In the genomic region with DNA sequence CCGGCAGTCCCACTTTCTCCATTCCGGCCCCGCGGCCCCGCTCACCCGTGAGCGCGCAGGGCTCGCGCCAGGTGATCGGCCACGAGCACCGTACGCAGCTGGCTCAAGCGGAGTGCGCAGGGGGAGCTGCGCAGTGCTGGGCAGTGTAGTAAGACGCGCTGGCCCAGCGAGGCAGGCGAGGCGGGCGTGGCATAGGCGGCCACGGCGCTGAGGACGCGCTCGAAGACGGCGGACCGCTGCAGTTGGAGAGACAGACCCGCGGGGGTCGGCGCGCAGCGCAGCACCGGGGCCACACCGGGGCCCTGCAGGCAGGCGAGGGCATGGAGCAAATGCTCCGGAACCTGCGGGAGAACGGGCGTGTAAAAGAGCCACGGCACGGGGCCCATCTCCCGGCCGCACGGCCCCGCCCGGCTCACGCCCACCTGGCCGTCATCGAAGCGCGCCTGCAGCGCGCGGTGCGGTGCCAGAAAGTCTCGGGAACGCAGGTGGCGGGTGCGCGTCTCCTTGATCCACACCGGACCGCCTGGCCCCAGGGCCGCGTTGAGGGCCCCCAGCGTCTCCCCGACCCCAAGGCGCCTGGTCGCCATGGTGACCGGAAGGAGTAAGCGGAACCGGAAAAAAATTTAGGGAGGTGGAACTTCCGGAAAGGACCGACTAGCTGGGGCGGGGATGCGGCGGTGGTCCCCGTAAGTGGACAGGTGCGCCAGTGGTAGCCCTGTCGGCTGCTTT, we compare ENCODE assay signal across 8 cellular contexts. TPM values are rescaled to one million over a fixed set of nuclear protein-coding genes. Genes with fewer than 3 reads are reported as not detected.
A peak's percentile ranks its signal among the peaks of the same experiment; 100 is the strongest.
DNase-seq lines count a peak whose midpoint lies in the region; ATAC-seq and TF ChIP-seq lines count a peak whose summit lies in the region.

A gene with protein sequence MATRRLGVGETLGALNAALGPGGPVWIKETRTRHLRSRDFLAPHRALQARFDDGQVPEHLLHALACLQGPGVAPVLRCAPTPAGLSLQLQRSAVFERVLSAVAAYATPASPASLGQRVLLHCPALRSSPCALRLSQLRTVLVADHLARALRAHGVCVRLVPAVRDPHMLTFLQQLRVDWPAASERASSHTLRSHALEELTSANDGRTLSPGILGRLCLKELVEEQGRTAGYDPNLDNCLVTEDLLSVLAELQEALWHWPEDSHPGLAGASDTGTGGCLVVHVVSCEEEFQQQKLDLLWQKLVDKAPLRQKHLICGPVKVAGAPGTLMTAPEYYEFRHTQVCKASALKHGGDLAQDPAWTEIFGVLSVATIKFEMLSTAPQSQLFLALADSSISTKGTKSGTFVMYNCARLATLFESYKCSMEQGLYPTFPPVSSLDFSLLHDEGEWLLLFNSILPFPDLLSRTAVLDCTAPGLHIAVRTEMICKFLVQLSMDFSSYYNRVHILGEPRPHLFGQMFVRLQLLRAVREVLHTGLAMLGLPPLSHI (minus strand): TSS at position 603 of the 729 bp plus-strand sequence. CDS start 16 bp downstream, at position 587.

- TF ChIP-seq CTCF in adrenal gland (IDR thresholded peaks at IDR 0.05) (no peak), osteocyte (IDR thresholded peaks at IDR 0.05) (no peak)

- peak within 1 kb of the TSS; percentile 90 for H3K4me3 Mint-ChIP-seq in osteocyte (ENCODE audit: unreplicated experiment)

- ATAC-seq in GM21737 (IDR thresholded peaks at IDR 0.05; ENCODE audit: unreplicated experiment), result no peak

- H3K4me1 Mint-ChIP-seq in osteocyte (ENCODE audit: unreplicated experiment), result peaks cover 37% of the 10 kb centered on the region

- 0 to 1% (median 0%) methylated on average over 32 to 85 of the region's 85 CpGs for WGBS in adrenal gland, 4 donors

- peak within 1 kb of the TSS; percentile 88 for H3K27ac Mint-ChIP-seq in osteocyte (ENCODE audit: unreplicated experiment)

- TF ChIP-seq POLR2A in adrenal gland (IDR thresholded peaks at IDR 0.05), result peak; percentile 14 to 56

- H3K9ac ChIP-seq in ES-I3 (ENCODE audit: low read depth, low read length), result peak within 1 kb of the TSS; percentile 61

- DNase-seq in MG63 (peak; percentile 63), T follicular helper cell (ENCODE audit: low read depth) (peak; percentile 46), adrenal gland (peak; percentile 58 to 80 (median 71)), cardiac septum (ENCODE audit: low spot score) (peak; percentile 85), osteocyte (ENCODE audit: extremely low spot score, unreplicated experiment) (no peak), foreskin melanocyte (no peak)

- H3K27ac ChIP-seq in adrenal gland, result peak within 1 kb of the TSS; percentile 7 to 79 (median 63)

- H3K36me3 ChIP-seq in ES-I3 (ENCODE audit: insufficient read depth, low read length), result peaks cover 2% of the 10 kb centered on the region; the same call in 1 of the 2 replicates
- H3K36me3 ChIP-seq in MG63, result peaks cover 11% of the 10 kb centered on the region
- H3K36me3 ChIP-seq in adrenal gland (replicated peaks in 1 of 2), result peaks cover 0 to 31% of the 10 kb centered on the region in 2 donors

- intact Hi-C loops in adrenal gland (cut with DNase I) (no loop called here), cardiac septum (cut with DNase I) (loop anchor here (5.0 kb wide), 1 partner anchor 114 kb away; a partner anchor contains a TSS)

- H3K4me3 ChIP-seq in MG63 (peak within 1 kb of the TSS; percentile 86), adrenal gland (peak within 1 kb of the TSS; percentile 17 to 93 (median 64))

- H3K36me3 Mint-ChIP-seq in osteocyte (ENCODE audit: unreplicated experiment), result peaks cover 18% of the 10 kb centered on the region

- no peaks in the 10 kb centered on the region for H3K9me3 Mint-ChIP-seq in osteocyte (ENCODE audit: unreplicated experiment)

- no peaks in the 10 kb centered on the region for H3K27me3 ChIP-seq in MG63
- H3K27me3 ChIP-seq in adrenal gland, result no peaks in the 10 kb centered on the region

- peaks cover 10% of the 10 kb centered on the region; the same call in 1 of the 2 replicates for H3K4me1 ChIP-seq in ES-I3 (ENCODE audit: insufficient read depth, low read length)
- peaks cover 22 to 40% of the 10 kb centered on the region in 2 donors for H3K4me1 ChIP-seq in adrenal gland (replicated peaks in 1 of 2)

- no peaks in the 10 kb centered on the region for H3K27me3 Mint-ChIP-seq in osteocyte (ENCODE audit: unreplicated experiment)

- H3K9me3 ChIP-seq in ES-I3 (ENCODE audit: control insufficient read depth, insufficient read depth, low read length) (no peaks in the 10 kb centered on the region), MG63 (no peaks in the 10 kb centered on the region), adrenal gland (replicated peaks in 1 of 3) (no peaks in the 10 kb centered on the region)

RNA-seq across cellular contexts. Expression of the gene that starts here (rescaled TPM):
- 15.9 and 18.6 TPM in 2 replicates for total RNA-seq in MG63 (2014; rRNA removed; shearing (Covaris generic); ENCODE audit: low replicate concordance)
- total RNA-seq in adrenal gland (10 to 100 TPM; 18.4 to 87.9 (median 46.7) TPM), cardiac septum (13.6 TPM), osteocyte (22.8 and 25.3 TPM in 2 replicates)
- polyA plus RNA-seq in adrenal gland, result 10 to 100 TPM; 22.8 to 65.2 (median 53.1) TPM

Comparison
In these comparisons a context has a peak if more than half of its experiments do, and no peak if none do; other contexts are left out.
1. DNase-seq: peak in MG63 (single experiment), T follicular helper cell (single experiment), adrenal gland (7 of 7) and cardiac septum (single experiment); none in osteocyte (single experiment) and foreskin melanocyte (single experiment).